ENCODE assay signal across 14 cellular contexts in genomic region chr10:101841826-101842225, GRCh38. TPM values are rescaled to one million over a fixed set of nuclear protein-coding genes. Genes with fewer than 3 reads are reported as not detected.
A peak's percentile ranks its signal among the peaks of the same experiment; 100 is the strongest.
DNase-seq lines count a peak whose midpoint lies in the region; ATAC-seq and TF ChIP-seq lines count a peak whose summit lies in the region.
"Had no signal": no experiment of that assay in that cellular context is flagged by ENCODE, and none has a peak within 500 bp of the region (broad histone marks: within the 10 kb centered on the region; RNA-seq: fewer than 3 reads in every experiment).

No MANE protein-coding gene starts in this region.

- H3K4me3 ChIP-seq in right atrium auricular region (peak overlapping the region in 1 of 2 donors; percentile 58), heart right ventricle (peak overlapping the region in 4 of 10 donors; percentile 35 to 58 (median 46)), lower lobe of right lung (no peak overlapping the region), PC-9 (no peak overlapping the region), upper lobe of right lung (no peak overlapping the region)

- H3K27me3 ChIP-seq in right atrium auricular region (no peaks in the 10 kb centered on the region), heart right ventricle (no peaks in the 10 kb centered on the region), lower lobe of right lung (ENCODE audit: low read depth) (no peaks in the 10 kb centered on the region), PC-9 (ENCODE audit: insufficient read depth, low read depth) (no peaks in the 10 kb centered on the region), upper lobe of right lung (no peaks in the 10 kb centered on the region)

- no peak overlapping the region for H3K27ac Mint-ChIP-seq in activated naive CD8-positive, alpha-beta T cell treated with anti-CD3 and anti-CD28 coated beads, Interleukin-2, amount 50 U/mL, for 24 hours
- H3K27ac Mint-ChIP-seq in type B pancreatic cell, result peak overlapping the region; percentile 34
- H3K27ac Mint-ChIP-seq: CD8-positive, alpha-beta T cell; T-cell had no signal

- no peaks in the 10 kb centered on the region for H3K9me2 ChIP-seq in PC-9 (ENCODE audit: insufficient read depth)

- POLR2A ChIA-PET in PC-9 (lab: Charles Lee; ENCODE audit: unreplicated experiment), result no interaction called here

- peak overlapping the region; percentile 64 to 86 for H3K27ac ChIP-seq in right atrium auricular region
- no peak overlapping the region for H3K27ac ChIP-seq in heart right ventricle
- H3K27ac ChIP-seq in lower lobe of right lung, result no peak overlapping the region
- H3K27ac ChIP-seq in PC-9, result no peak overlapping the region
- H3K27ac ChIP-seq in upper lobe of right lung, result no peak overlapping the region

- DNase-seq in right atrium auricular region (ENCODE audit: low spot score) (no peak), heart right ventricle (no peak), lower lobe of right lung (peak; percentile 3), type B pancreatic cell (ENCODE audit: extremely low spot score, unreplicated experiment) (no peak), PC-9 (no peak), left lobe of liver (ENCODE audit: low spot score) (no peak), upper lobe of right lung (no peak)
- no peak for DNase-seq in activated naive CD8-positive, alpha-beta T cell treated with anti-CD3 and anti-CD28 coated beads, Interleukin-2, amount 50 U/mL, for 24 hours
- DNase-seq: NCI-H1092; NCI-H2029; stimulated activated CD4-positive, alpha-beta T cell treated with anti-CD3 and anti-CD28 coated beads, Interleukin-4, amount 100 ng/mL, for 4 hours had no signal

- H3K9me3 Mint-ChIP-seq in activated naive CD8-positive, alpha-beta T cell treated with anti-CD3 and anti-CD28 coated beads, Interleukin-2, amount 50 U/mL, for 24 hours, result no peaks in the 10 kb centered on the region
- no peaks in the 10 kb centered on the region for H3K9me3 Mint-ChIP-seq in type B pancreatic cell
- H3K9me3 Mint-ChIP-seq: CD8-positive, alpha-beta T cell; T-cell had no signal

- no peak overlapping the region for H3K4me2 ChIP-seq in PC-9

- H3K27me3 Mint-ChIP-seq in activated naive CD8-positive, alpha-beta T cell treated with anti-CD3 and anti-CD28 coated beads, Interleukin-2, amount 50 U/mL, for 24 hours, result peaks cover 9% of the 10 kb centered on the region
- peaks cover 64% of the 10 kb centered on the region for H3K27me3 Mint-ChIP-seq in type B pancreatic cell
- H3K27me3 Mint-ChIP-seq: T-cell had no signal

- H3K4me1 Mint-ChIP-seq in activated naive CD8-positive, alpha-beta T cell treated with anti-CD3 and anti-CD28 coated beads, Interleukin-2, amount 50 U/mL, for 24 hours, result peaks cover 48% of the 10 kb centered on the region
- peaks cover 31% of the 10 kb centered on the region for H3K4me1 Mint-ChIP-seq in type B pancreatic cell (ENCODE audit: unreplicated experiment)

- peaks cover 0 to 52% of the 10 kb centered on the region in 2 donors for H3K4me1 ChIP-seq in right atrium auricular region
- H3K4me1 ChIP-seq in heart right ventricle, result peaks cover 10 to 75% (median 39%) of the 10 kb centered on the region in 9 donors
- peaks cover 26% of the 10 kb centered on the region for H3K4me1 ChIP-seq in lower lobe of right lung
- H3K4me1 ChIP-seq in PC-9 (replicated peaks; ENCODE audit: insufficient read depth), result no peaks in the 10 kb centered on the region
- H3K4me1 ChIP-seq in upper lobe of right lung, result peaks cover 17% of the 10 kb centered on the region

- ATAC-seq in heart right ventricle, result no peak
- no peak for ATAC-seq in activated naive CD8-positive, alpha-beta T cell treated with anti-CD3 and anti-CD28 coated beads, Interleukin-2, amount 50 U/mL, for 24 hours
- ATAC-seq in lower lobe of right lung, result no peak
- no peak for ATAC-seq in left lobe of liver
- ATAC-seq in upper lobe of right lung, result no peak

- no peaks in the 10 kb centered on the region for H3F3A ChIP-seq in PC-9 (ENCODE audit: insufficient read depth, low read depth)

- H3K36me3 Mint-ChIP-seq in activated naive CD8-positive, alpha-beta T cell treated with anti-CD3 and anti-CD28 coated beads, Interleukin-2, amount 50 U/mL, for 24 hours (ENCODE audit: low read depth), result peaks cover 2% of the 10 kb centered on the region
- H3K36me3 Mint-ChIP-seq in type B pancreatic cell, result no peaks in the 10 kb centered on the region

- no peak for TF ChIP-seq CTCF in right atrium auricular region (IDR thresholded peaks at IDR 0.05)
- TF ChIP-seq CTCF in heart right ventricle (IDR thresholded peaks at IDR 0.05), result no peak
- TF ChIP-seq CTCF in lower lobe of right lung (IDR thresholded peaks at IDR 0.05), result no peak
- TF ChIP-seq CTCF in type B pancreatic cell (conservative IDR thresholded peaks at IDR 0.05), result no peak
- TF ChIP-seq CTCF in PC-9 (conservative IDR thresholded peaks at IDR 0.05), result no peak
- TF ChIP-seq CTCF in upper lobe of right lung (IDR thresholded peaks at IDR 0.05), result no peak

- no TSS peak for BruUV-seq in PC-9 (replicated peaks; lab: Mats Ljungman, UMichigan)

- no peaks in the 10 kb centered on the region for H4K20me1 ChIP-seq in PC-9 (ENCODE audit: insufficient read depth)

- intact Hi-C loops in heart right ventricle (cut with DNase I) (loop anchor here in 9 of 10 donors (2.0 to 10.0 kb wide), 9 partner anchors 45 to 235 kb away; partner anchors contain the start of gene HPS6 (in 1 of the 9)), lower lobe of right lung (cut with DNase I) (no loop called here), PC-9 (cut with micrococcal nuclease; ENCODE audit: unreplicated experiment) (no loop called here), upper lobe of right lung (cut with DNase I) (no loop called here)

- H3K79me2 ChIP-seq in PC-9 (ENCODE audit: low read depth), result no peaks in the 10 kb centered on the region

- H3K4me3 Mint-ChIP-seq in activated naive CD8-positive, alpha-beta T cell treated with anti-CD3 and anti-CD28 coated beads, Interleukin-2, amount 50 U/mL, for 24 hours, result peak overlapping the region; percentile 83
- no peak overlapping the region for H3K4me3 Mint-ChIP-seq in type B pancreatic cell

- H3K36me3 ChIP-seq in right atrium auricular region (peaks cover 4% of the 10 kb centered on the region), heart right ventricle (peaks cover 0 to 21% (median 5%) of the 10 kb centered on the region in 9 donors), lower lobe of right lung (peaks cover 13% of the 10 kb centered on the region), PC-9 (ENCODE audit: low read depth) (no peaks in the 10 kb centered on the region), upper lobe of right lung (peaks cover 5% of the 10 kb centered on the region)

- CTCF ChIA-PET in PC-9 (lab: Charles Lee), result interaction anchor here (0.5 to 3.0 kb wide), 3 partner anchors 25 to 168 kb away, joined by 8 to 14 read pairs (median 8); no protein-coding TSS in a partner anchor

- no peaks in the 10 kb centered on the region for H3K9me3 ChIP-seq in right atrium auricular region
- no peaks in the 10 kb centered on the region for H3K9me3 ChIP-seq in heart right ventricle
- no peaks in the 10 kb centered on the region for H3K9me3 ChIP-seq in lower lobe of right lung
- no peaks in the 10 kb centered on the region for H3K9me3 ChIP-seq in PC-9 (ENCODE audit: insufficient read depth, low read depth)
- H3K9me3 ChIP-seq in upper lobe of right lung, result no peaks in the 10 kb centered on the region
- H3K9me3 ChIP-seq: spleen had no signal

- H2AFZ ChIP-seq in PC-9, result no peak overlapping the region

RNA-seq across cellular contexts. Expression of gene KCNIP2, which starts 1.8 kb away (rescaled TPM):
- total RNA-seq in right atrium auricular region (100 to 1,000 TPM; 192 to 653 TPM), heart right ventricle (100 to 1,000 TPM in 7 of 10 donors, 10 to 100 TPM in 3; 15.5 to 707 (median 190) TPM), lower lobe of right lung (3.7 TPM), type B pancreatic cell (ENCODE audit: low replicate concordance) (1.4 and 4.9 TPM in 2 replicates), PC-9 (2021) (4.0 and 5.1 TPM in 2 replicates), left lobe of liver (1.4 TPM), upper lobe of right lung (3.0 TPM)
- 100 to 1,000 TPM; 264 to 452 TPM for polyA plus RNA-seq in heart right ventricle

RNA-seq across cellular contexts. Expression of gene OGA, which starts 23.6 kb away (rescaled TPM):
- 10 to 100 TPM; 41.6 to 50.9 TPM for total RNA-seq in right atrium auricular region
- 100 to 1,000 TPM in 7 of 10 donors, 10 to 100 TPM in 3; 65.6 to 146 (median 119) TPM for total RNA-seq in heart right ventricle
- 10 to 100 TPM; 28.7 to 74.3 TPM for polyA plus RNA-seq in heart right ventricle
- 113 TPM for total RNA-seq in lower lobe of right lung
- total RNA-seq in type B pancreatic cell (ENCODE audit: low replicate concordance), result 99.5 and 99.6 TPM in 2 replicates
- total RNA-seq in PC-9 (2021), result 79.8 and 82.0 TPM in 2 replicates
- 32.8 TPM for total RNA-seq in left lobe of liver
- 91.6 TPM for total RNA-seq in upper lobe of right lung

RNA-seq across cellular contexts. Expression of gene NPM3, which starts 58.6 kb away (rescaled TPM):
- 10 to 100 TPM in 1 of 2 donors, 1 to 10 TPM in 1; 6.2 to 14.7 TPM for total RNA-seq in right atrium auricular region
- 10 to 100 TPM in 2 of 10 donors, 1 to 10 TPM in 8; 4.9 to 12.1 (median 7.0) TPM for total RNA-seq in heart right ventricle
- 10 to 100 TPM in 1 of 2 donors, 1 to 10 TPM in 1; 5.2 to 23.3 TPM for polyA plus RNA-seq in heart right ventricle
- 17.4 TPM for total RNA-seq in lower lobe of right lung
- total RNA-seq in type B pancreatic cell (ENCODE audit: low replicate concordance), result 47.2 and 63.6 TPM in 2 replicates
- total RNA-seq in PC-9 (2021), result 36.1 and 43.6 TPM in 2 replicates
- total RNA-seq in left lobe of liver, result 7.2 TPM
- 18.0 TPM for total RNA-seq in upper lobe of right lung

Comparison
In these comparisons a context has a peak if more than half of its experiments do, and no peak if none do; other contexts are left out.
1. H3K27ac ChIP-seq: peak in right atrium auricular region (2 of 2); none in heart right ventricle (0 of 10), lower lobe of right lung (single experiment), PC-9 (single experiment) and upper lobe of right lung (single experiment).
2. intact Hi-C loops: an anchor here in heart right ventricle (2.0 to 10.0 kb wide); none called in lower lobe of right lung, PC-9 and upper lobe of right lung.